In the genomic region with DNA sequence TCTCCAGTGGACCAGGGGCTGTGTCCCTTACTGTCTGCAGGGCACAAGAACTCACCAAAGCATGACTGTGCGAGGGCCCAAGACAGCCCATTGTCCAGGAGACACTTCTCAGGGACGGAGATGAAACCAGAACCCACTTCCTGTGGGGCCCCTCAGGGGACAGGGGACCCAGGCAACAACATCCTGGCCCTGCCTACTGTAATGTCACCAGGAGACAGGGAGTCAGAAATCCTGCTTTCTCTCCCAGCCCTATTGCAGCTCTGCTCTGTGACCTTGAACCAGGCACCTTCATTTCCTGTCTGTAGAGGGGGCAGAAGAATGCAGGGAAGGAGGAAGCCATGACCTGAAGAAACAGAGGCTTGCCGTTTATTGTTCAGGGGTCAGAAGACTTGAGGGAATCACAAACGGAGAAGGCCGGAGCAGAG, we compare ENCODE assay signal across 16 cellular contexts.
A peak's percentile ranks its signal among the peaks of the same experiment; 100 is the strongest.
DNase-seq lines count a peak whose midpoint lies in the region; ATAC-seq, FAIRE-seq and TF ChIP-seq lines count a peak whose summit lies in the region.
"Had no signal": no experiment of that assay in that cellular context is flagged by ENCODE, and none has a peak within 500 bp of the region (broad histone marks: within the 10 kb centered on the region; RNA-seq: fewer than 3 reads in every experiment).

No MANE protein-coding gene starts in this region.

- H3K36me3 ChIP-seq in GM06990 (ENCODE audit: control insufficient read depth, insufficient read depth, low read length) (no peaks in the 10 kb centered on the region), endodermal cell (ENCODE audit: control insufficient read depth, insufficient read depth, low read length) (peaks cover 12% of the 10 kb centered on the region)

- H3K27me3 ChIP-seq in GM06990 (replicated peaks; ENCODE audit: control insufficient read depth, insufficient read depth, low read length) (no peaks in the 10 kb centered on the region), endodermal cell (ENCODE audit: control insufficient read depth, insufficient read depth, low read length, poor library complexity, severe bottlenecking) (no peaks in the 10 kb centered on the region)

- intact Hi-C loops in Right ventricle myocardium inferior (cut with DNase I), result no loop called here

- H3K4me3 ChIP-seq in GM06990 (replicated peaks; ENCODE audit: low read depth, low read length) (no peak overlapping the region), endodermal cell (ENCODE audit: low read length) (no peak overlapping the region)

- no peak overlapping the region for H3K27ac Mint-ChIP-seq in endodermal cell
- H3K27ac Mint-ChIP-seq: CD4-positive, alpha-beta T cell had no signal

- no peaks in the 10 kb centered on the region for H3K36me3 Mint-ChIP-seq in endodermal cell (ENCODE audit: low read depth)

- H3K9ac ChIP-seq in endodermal cell (ENCODE audit: extremely low read depth, low read length, poor library complexity, severe bottlenecking), result no peak overlapping the region

- no peaks in the 10 kb centered on the region for H3K9me3 ChIP-seq in endodermal cell (ENCODE audit: control insufficient read depth, low read length)

- peaks cover under 1% of the 10 kb centered on the region for H3K27me3 Mint-ChIP-seq in endodermal cell (ENCODE audit: insufficient read depth)
- H3K27me3 Mint-ChIP-seq: CD4-positive, alpha-beta T cell had no signal

- peak; percentile 72 for FAIRE-seq in GM19239 (lab: Jason Lieb, UNC)
- FAIRE-seq: small intestine, TTC549 had no signal

- no peak for ATAC-seq in Right ventricle myocardium inferior

- H3K4me1 ChIP-seq in endodermal cell (ENCODE audit: control insufficient read depth, insufficient read depth, low read length), result peaks cover 11% of the 10 kb centered on the region

- H3K4me3 Mint-ChIP-seq in endodermal cell, result no peak overlapping the region
- H3K4me3 Mint-ChIP-seq: CD4-positive, alpha-beta T cell had no signal

- in situ Hi-C loops in KBM-7 (cut with MboI; ENCODE audit: low pct_unique_long_range_greater_than_20kb, low sequenced_read_pairs), result no loop called here

- no peak overlapping the region for H3K27ac ChIP-seq in endodermal cell (ENCODE audit: low read depth, low read length)

- no peaks in the 10 kb centered on the region for H3K9me3 Mint-ChIP-seq in endodermal cell
- H3K9me3 Mint-ChIP-seq: CD4-positive, alpha-beta T cell had no signal

- DNase-seq in GM06990 (ENCODE audit: extremely low read depth, insufficient read length) (no peak), GM19239 (ENCODE audit: insufficient read length, low spot score) (peak; percentile 48), KBM-7 (peak; percentile 9), endodermal cell (no peak), Right ventricle myocardium inferior (ENCODE audit: missing footprints) (no peak), CD1c-positive myeloid dendritic cell (ENCODE audit: extremely low spot score) (no peak), GM10266 (ENCODE audit: extremely low spot score) (no peak)
- DNase-seq: anterior cingulate cortex; CD4-positive, alpha-beta T cell; cortex of kidney; GF-D8; mammary epithelial cell; NCI-H187 treated with DMSO at 0.1 percent for 48 hours; NCI-H774; small intestine had no signal

- H3K4me1 Mint-ChIP-seq in endodermal cell, result peaks cover 26% of the 10 kb centered on the region

- TF ChIP-seq CTCF in GM06990 (IDR thresholded peaks at IDR 0.05; ENCODE audit: insufficient read depth, low read length, poor library complexity, severe bottlenecking) (peak; percentile 9), endodermal cell (conservative IDR thresholded peaks at IDR 0.05) (peak; percentile 27), GM10266 (IDR thresholded peaks at IDR 0.05; ENCODE audit: control insufficient read depth, insufficient read depth, low read depth, missing control alignments) (no peak)

- WGBS in endodermal cell (ENCODE audit: insufficient coverage in 1 of 2, insufficient read length in 1 of 2), 2 experiments, result 88 to 89% methylated on average over 3 to 5 of the region's 5 CpGs

Comparison
In these comparisons a context has a peak if more than half of its experiments do, and no peak if none do; other contexts are left out.
1. DNase-seq: peak in GM19239 (single experiment) and KBM-7 (single experiment); none in GM06990 (single experiment), endodermal cell (single experiment), Right ventricle myocardium inferior (single experiment), CD1c-positive myeloid dendritic cell (single experiment) and GM10266 (single experiment).